ENCODE assay signal across 1 cellular context in the genomic region with DNA sequence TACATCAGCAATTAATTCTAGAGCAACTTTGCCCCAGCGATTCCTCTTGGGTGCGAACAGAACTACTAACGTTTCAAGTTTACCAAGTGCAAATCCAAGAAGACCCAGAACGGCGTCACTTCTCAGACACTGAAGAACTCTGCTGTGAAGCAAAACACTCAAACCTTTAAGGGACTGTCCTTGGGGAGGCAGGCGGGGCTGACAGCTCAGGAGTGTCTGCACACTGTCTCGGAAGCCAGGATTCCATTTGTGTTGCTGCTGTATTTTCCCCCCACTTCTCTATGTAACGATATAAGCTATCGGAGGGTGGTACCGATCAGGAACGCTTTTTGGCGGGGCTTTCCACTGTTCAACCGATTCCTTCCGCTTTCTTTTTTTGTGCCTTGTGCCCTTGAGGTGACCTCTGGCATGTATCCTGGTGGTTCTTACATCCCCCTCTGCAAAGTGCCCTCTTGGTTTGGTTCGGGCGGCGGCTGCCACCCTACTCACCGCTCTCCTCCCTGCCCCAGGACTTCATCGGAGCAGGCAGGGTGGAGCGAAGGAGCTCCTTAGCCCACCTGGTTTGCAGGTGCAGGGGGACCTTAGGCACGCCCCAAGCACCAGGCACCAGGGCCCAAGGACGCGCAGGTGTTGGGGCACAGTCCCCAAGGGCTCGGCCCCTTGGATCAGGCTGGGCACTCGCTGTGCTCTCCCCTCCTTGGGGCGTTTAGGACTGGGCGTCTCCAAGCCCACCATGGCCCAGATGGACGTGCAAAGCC.
TF ChIP-seq lines count a peak whose summit lies in the region.

No MANE protein-coding gene starts in this region.

TF ChIP-seq in HepG2, 621 proteins besides CTCF, POLR2A, EP300 and RAD21:
- TF ChIP-seq SMAD3 (CRISPR knock-in tag; IDR thresholded peaks at IDR 0.05): no peak
- peak; percentile 8 for TF ChIP-seq AGO2 (optimal IDR thresholded peaks at IDR 0.05; ENCODE audit: low read depth, low read length)
